22 cellular contexts compared by ENCODE assay signal in the genomic region with DNA sequence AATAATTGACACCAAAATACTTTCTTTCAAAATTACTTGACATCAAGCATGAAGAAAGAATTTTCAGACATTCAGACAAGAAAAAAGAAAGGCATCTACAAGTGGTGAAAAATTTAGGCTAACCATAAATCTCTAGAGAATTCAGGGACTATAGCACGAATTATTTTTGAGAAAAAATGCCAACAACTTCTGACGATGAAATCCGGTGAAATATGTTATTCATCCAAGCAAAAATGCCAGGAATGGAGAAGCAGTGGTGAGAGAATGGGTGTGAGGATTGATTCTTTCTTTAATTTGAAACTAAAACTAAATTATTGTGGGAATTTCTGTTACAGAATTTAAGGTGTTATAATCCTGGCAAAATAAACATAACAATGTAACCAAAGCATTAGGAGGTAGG.
DNase-seq lines count a peak whose midpoint lies in the region; ATAC-seq and TF ChIP-seq lines count a peak whose summit lies in the region.
"Had no signal": no experiment of that assay in that cellular context is flagged by ENCODE, and none has a peak within 500 bp of the region (broad histone marks: within the 10 kb centered on the region; RNA-seq: fewer than 3 reads in every experiment).

No MANE protein-coding gene starts in this region.

- no peak overlapping the region for H3K4me2 ChIP-seq in neuronal stem cell (ENCODE audit: insufficient read depth, low read length, poor library complexity, severe bottlenecking)

- DNase-seq in Calu3, result no peak
- no peak for DNase-seq in SJSA1 (ENCODE audit: low read depth in 1 of 2, low spot score in 2 of 2)
- no peak for DNase-seq in neuronal stem cell (ENCODE audit: low spot score)
- DNase-seq in T-helper 2 cell treated with Interferon-gamma antibody and Interleukin-4, amounts not matched to agents 5 μg/mL and 100 μg/mL, for 36 hours (ENCODE audit: low spot score), result no peak
- DNase-seq in NCI-H226, result no peak
- no peak for DNase-seq in endodermal cell
- DNase-seq: activated CD4-positive, alpha-beta T cell treated with anti-CD3 and anti-CD28 coated beads for 4 hours; activated CD8-positive, alpha-beta memory T cell treated with anti-CD3 and anti-CD28 coated beads, Interleukin-2, amount 10 ng/mL, durations not matched to agents 7 days and 5 days; activated naive CD8-positive, alpha-beta T cell treated with anti-CD3 and anti-CD28 coated beads for 36 hours; CD8-positive, alpha-beta memory T cell; dermis blood vessel endothelial cell; gastrocnemius medialis; naive thymus-derived CD8-positive, alpha-beta T cell; NCI-H2107; NCI-H524; posterior cingulate gyrus; stimulated activated CD4-positive, alpha-beta T cell treated with anti-CD3 and anti-CD28 coated beads, Interleukin-2, amount 100 ng/mL, for 24 hours; stimulated activated naive CD4-positive, alpha-beta T cell; thyroid gland had no signal

- H3K9me3 ChIP-seq in SJSA1 (replicated peaks), result no peaks in the 10 kb centered on the region
- H3K9me3 ChIP-seq in endocrine pancreas (ENCODE audit: control insufficient read depth, low read length), result no peaks in the 10 kb centered on the region
- H3K9me3 ChIP-seq in neuronal stem cell (replicated peaks in 1 of 2; ENCODE audit: control insufficient read depth in 2 of 2, insufficient read depth in 1 of 2, low read depth in 1 of 2, low read length in 2 of 2), result no peaks in the 10 kb centered on the region
- no peaks in the 10 kb centered on the region for H3K9me3 ChIP-seq in endodermal cell (ENCODE audit: control insufficient read depth, low read length)
- H3K9me3 ChIP-seq: gastrocnemius medialis, thyroid gland had no signal

- no peak overlapping the region for H2BK120ac ChIP-seq in neuronal stem cell (ENCODE audit: low read depth, low read length)

- peak overlapping the region; percentile 23; the same call in 1 of the 2 replicates for H3K27ac ChIP-seq in SJSA1
- no peak overlapping the region for H3K27ac ChIP-seq in neuronal stem cell (replicated peaks; ENCODE audit: low read length)
- H3K27ac ChIP-seq in endodermal cell (ENCODE audit: low read depth, low read length), result no peak overlapping the region
- H3K27ac ChIP-seq: gastrocnemius medialis had no signal

- intact Hi-C loops in Calu3 (cut with micrococcal nuclease; ENCODE audit: unreplicated experiment), result loop anchor here (5.0 kb wide), 1 partner anchor 229 kb away; no protein-coding TSS in a partner anchor

- H3K4ac ChIP-seq in neuronal stem cell (ENCODE audit: low read length), result no peak overlapping the region

- no peak overlapping the region for H3K4me3 Mint-ChIP-seq in Calu3 (ENCODE audit: low read depth, unreplicated experiment)
- no peak overlapping the region for H3K4me3 Mint-ChIP-seq in T-helper 2 cell treated with Interferon-gamma antibody and Interleukin-4, amounts not matched to agents 5 μg/mL and 100 μg/mL, for 36 hours
- no peak overlapping the region for H3K4me3 Mint-ChIP-seq in endodermal cell
- H3K4me3 Mint-ChIP-seq: activated CD8-positive, alpha-beta memory T cell treated with anti-CD3 and anti-CD28 coated beads, Interleukin-2, amount 10 ng/mL, durations not matched to agents 7 days and 5 days; activated naive CD8-positive, alpha-beta T cell treated with anti-CD3 and anti-CD28 coated beads for 36 hours; CD8-positive, alpha-beta memory T cell; memory B cell; naive thymus-derived CD8-positive, alpha-beta T cell had no signal

- no peak overlapping the region for H2BK5ac ChIP-seq in neuronal stem cell (ENCODE audit: low read length)

- no CpG with 5 or more reads among the region's 3 CpGs for WGBS in neuronal stem cell (ENCODE audit: extremely low coverage in 2 of 2, insufficient read length in 2 of 2, insufficient replicate concordance in 1 of 2), 2 donors
- WGBS in endodermal cell (ENCODE audit: insufficient coverage in 1 of 2, insufficient read length in 1 of 2), 2 experiments, result 93% methylated on average over 3 of the region's 3 CpGs

- no peak overlapping the region for H4K91ac ChIP-seq in neuronal stem cell (ENCODE audit: low read depth, low read length, poor library complexity)

- H3K36me3 ChIP-seq in SJSA1, result no peaks in the 10 kb centered on the region
- no peaks in the 10 kb centered on the region for H3K36me3 ChIP-seq in endocrine pancreas (ENCODE audit: control insufficient read depth, insufficient read depth, low read length)
- H3K36me3 ChIP-seq in neuronal stem cell (replicated peaks in 1 of 2; ENCODE audit: control insufficient read depth in 2 of 2, insufficient read depth in 2 of 2, low read length in 2 of 2), result no peaks in the 10 kb centered on the region
- no peaks in the 10 kb centered on the region for H3K36me3 ChIP-seq in endodermal cell (ENCODE audit: control insufficient read depth, insufficient read depth, low read length)
- H3K36me3 ChIP-seq: gastrocnemius medialis, thyroid gland had no signal

- peaks cover 4% of the 10 kb centered on the region for H3K36me3 Mint-ChIP-seq in Calu3 (ENCODE audit: insufficient read depth, unreplicated experiment)
- no peaks in the 10 kb centered on the region for H3K36me3 Mint-ChIP-seq in T-helper 2 cell treated with Interferon-gamma antibody and Interleukin-4, amounts not matched to agents 5 μg/mL and 100 μg/mL, for 36 hours (ENCODE audit: low read depth)
- H3K36me3 Mint-ChIP-seq in endodermal cell (ENCODE audit: low read depth), result no peaks in the 10 kb centered on the region
- H3K36me3 Mint-ChIP-seq: activated CD8-positive, alpha-beta memory T cell treated with anti-CD3 and anti-CD28 coated beads, Interleukin-2, amount 10 ng/mL, durations not matched to agents 7 days and 5 days; activated naive CD8-positive, alpha-beta T cell treated with anti-CD3 and anti-CD28 coated beads for 36 hours; CD8-positive, alpha-beta memory T cell; memory B cell; naive thymus-derived CD8-positive, alpha-beta T cell had no signal

- no TSS peak for BruUV-seq in Calu3 (replicated peaks; lab: Mats Ljungman, UMichigan)

- H2AFZ ChIP-seq in neuronal stem cell (ENCODE audit: low read length), result peak overlapping the region; percentile 29

- H3K4me1 ChIP-seq in SJSA1 (replicated peaks) (peaks cover 3% of the 10 kb centered on the region; the same call in 1 of the 2 replicates), endocrine pancreas (ENCODE audit: control insufficient read depth, insufficient read depth, low read length) (peaks cover 8% of the 10 kb centered on the region), neuronal stem cell (ENCODE audit: control insufficient read depth in 2 of 2, insufficient read depth in 1 of 2, low read depth in 1 of 2, low read length in 2 of 2) (peaks cover 0 to 2% of the 10 kb centered on the region in 2 donors), endodermal cell (ENCODE audit: control insufficient read depth, insufficient read depth, low read length) (no peaks in the 10 kb centered on the region)
- H3K4me1 ChIP-seq: gastrocnemius medialis, thyroid gland had no signal

- peaks cover 17% of the 10 kb centered on the region for H3K4me1 Mint-ChIP-seq in Calu3 (ENCODE audit: low read depth, unreplicated experiment)
- H3K4me1 Mint-ChIP-seq in T-helper 2 cell treated with Interferon-gamma antibody and Interleukin-4, amounts not matched to agents 5 μg/mL and 100 μg/mL, for 36 hours (ENCODE audit: low read depth), result no peaks in the 10 kb centered on the region
- peaks cover 3% of the 10 kb centered on the region for H3K4me1 Mint-ChIP-seq in endodermal cell
- H3K4me1 Mint-ChIP-seq: activated CD8-positive, alpha-beta memory T cell treated with anti-CD3 and anti-CD28 coated beads, Interleukin-2, amount 10 ng/mL, durations not matched to agents 7 days and 5 days; activated naive CD8-positive, alpha-beta T cell treated with anti-CD3 and anti-CD28 coated beads for 36 hours; CD8-positive, alpha-beta memory T cell; memory B cell had no signal

- CTCF ChIA-PET in Calu3 (lab: Charles Lee), result no interaction called here

- no peaks in the 10 kb centered on the region for H3K9me3 Mint-ChIP-seq in Calu3 (ENCODE audit: low read depth, unreplicated experiment)
- no peaks in the 10 kb centered on the region for H3K9me3 Mint-ChIP-seq in T-helper 2 cell treated with Interferon-gamma antibody and Interleukin-4, amounts not matched to agents 5 μg/mL and 100 μg/mL, for 36 hours
- no peaks in the 10 kb centered on the region for H3K9me3 Mint-ChIP-seq in endodermal cell
- H3K9me3 Mint-ChIP-seq: activated naive CD8-positive, alpha-beta T cell treated with anti-CD3 and anti-CD28 coated beads for 36 hours had no signal

- H3K27me3 ChIP-seq in SJSA1 (replicated peaks) (no peaks in the 10 kb centered on the region), endocrine pancreas (ENCODE audit: control insufficient read depth, insufficient read depth, low read length) (no peaks in the 10 kb centered on the region), neuronal stem cell (ENCODE audit: control insufficient read depth in 3 of 3, insufficient read depth in 3 of 3, low read depth in 1 of 3, low read length in 3 of 3) (no peaks in the 10 kb centered on the region), endodermal cell (ENCODE audit: control insufficient read depth, insufficient read depth, low read length, poor library complexity, severe bottlenecking) (no peaks in the 10 kb centered on the region)
- H3K27me3 ChIP-seq: gastrocnemius medialis, thyroid gland had no signal

- H3K79me1 ChIP-seq in neuronal stem cell (ENCODE audit: low read depth, low read length), result no peaks in the 10 kb centered on the region

- peak overlapping the region; percentile 5 for H3K27ac Mint-ChIP-seq in Calu3 (ENCODE audit: unreplicated experiment)
- H3K27ac Mint-ChIP-seq in T-helper 2 cell treated with Interferon-gamma antibody and Interleukin-4, amounts not matched to agents 5 μg/mL and 100 μg/mL, for 36 hours, result no peak overlapping the region
- no peak overlapping the region for H3K27ac Mint-ChIP-seq in endodermal cell
- H3K27ac Mint-ChIP-seq: activated CD8-positive, alpha-beta memory T cell treated with anti-CD3 and anti-CD28 coated beads, Interleukin-2, amount 10 ng/mL, durations not matched to agents 7 days and 5 days; activated naive CD8-positive, alpha-beta T cell treated with anti-CD3 and anti-CD28 coated beads for 36 hours; CD8-positive, alpha-beta memory T cell; memory B cell; naive thymus-derived CD8-positive, alpha-beta T cell had no signal

- no peak overlapping the region for H2BK12ac ChIP-seq in neuronal stem cell (ENCODE audit: low read length)

- no peak overlapping the region for H3K18ac ChIP-seq in neuronal stem cell (ENCODE audit: low read length)

- no peak overlapping the region for H3K14ac ChIP-seq in neuronal stem cell (ENCODE audit: low read length)

- H3K27me3 Mint-ChIP-seq in Calu3 (ENCODE audit: unreplicated experiment) (no peaks in the 10 kb centered on the region), endodermal cell (ENCODE audit: insufficient read depth) (no peaks in the 10 kb centered on the region)
- no peaks in the 10 kb centered on the region for H3K27me3 Mint-ChIP-seq in T-helper 2 cell treated with Interferon-gamma antibody and Interleukin-4, amounts not matched to agents 5 μg/mL and 100 μg/mL, for 36 hours (ENCODE audit: low read depth)
- H3K27me3 Mint-ChIP-seq: activated CD8-positive, alpha-beta memory T cell treated with anti-CD3 and anti-CD28 coated beads, Interleukin-2, amount 10 ng/mL, durations not matched to agents 7 days and 5 days had no signal

- no peak overlapping the region for H3K4me3 ChIP-seq in SJSA1
- peak overlapping the region; percentile 41 for H3K4me3 ChIP-seq in endocrine pancreas (ENCODE audit: control insufficient read depth, insufficient read depth, low read length)
- H3K4me3 ChIP-seq in neuronal stem cell (ENCODE audit: low read length in 2 of 2), result no peak overlapping the region
- no peak overlapping the region for H3K4me3 ChIP-seq in endodermal cell (ENCODE audit: low read length)
- H3K4me3 ChIP-seq: gastrocnemius medialis, thyroid gland had no signal

- no peak overlapping the region for H3K23ac ChIP-seq in neuronal stem cell (ENCODE audit: low read depth, low read length, poor library complexity)

- no peak overlapping the region for H4K8ac ChIP-seq in neuronal stem cell (ENCODE audit: low read depth, low read length)

- H2AK5ac ChIP-seq in neuronal stem cell (ENCODE audit: low read depth, low read length), result no peak overlapping the region

- TF ChIP-seq CTCF in Calu3 (IDR thresholded peaks at IDR 0.05; ENCODE audit: unreplicated experiment) (no peak), endodermal cell (conservative IDR thresholded peaks at IDR 0.05) (no peak)

- H2BK15ac ChIP-seq in neuronal stem cell (ENCODE audit: low read length), result no peak overlapping the region

- H3K9ac ChIP-seq in endocrine pancreas (ENCODE audit: control insufficient read depth, insufficient read depth, low read length) (no peak overlapping the region), neuronal stem cell (ENCODE audit: low read depth, low read length, poor library complexity) (no peak overlapping the region), endodermal cell (ENCODE audit: extremely low read depth, low read length, poor library complexity, severe bottlenecking) (no peak overlapping the region)

- no peak for ATAC-seq in HG03135 (IDR thresholded peaks at IDR 0.05; ENCODE audit: unreplicated experiment)
- ATAC-seq: activated CD8-positive, alpha-beta memory T cell treated with anti-CD3 and anti-CD28 coated beads, Interleukin-2, amount 10 ng/mL, durations not matched to agents 7 days and 5 days; gastrocnemius medialis; naive thymus-derived CD8-positive, alpha-beta T cell had no signal
